Comparison of ENCODE assay signal across 13 cellular contexts in the genomic region with DNA sequence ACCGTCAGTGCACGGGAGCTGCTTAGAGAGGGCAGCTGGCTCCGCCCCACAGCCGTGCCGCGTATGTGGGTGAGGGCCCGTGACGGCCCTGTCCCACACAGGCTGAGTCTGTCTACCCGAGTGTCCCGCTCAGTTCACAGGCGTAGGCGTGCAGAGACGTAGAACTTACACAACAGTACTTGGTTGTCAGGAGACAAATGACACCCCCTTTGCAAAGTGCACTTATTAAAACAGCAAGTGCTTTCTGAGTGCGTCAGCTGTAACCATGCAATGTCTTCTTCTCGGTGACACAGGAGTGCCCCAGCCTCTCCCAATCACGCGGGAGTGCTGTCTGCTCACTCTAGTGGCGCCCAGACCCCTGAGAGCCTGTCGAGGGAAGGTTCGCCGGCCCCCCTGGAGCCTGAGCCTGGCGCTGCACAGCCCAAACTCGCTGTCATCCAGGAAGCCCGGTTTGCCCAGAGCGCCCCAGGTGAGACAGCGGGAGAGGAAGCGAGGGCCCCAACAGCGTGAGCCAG.
DNase-seq lines count a peak whose midpoint lies in the region; TF ChIP-seq lines count a peak whose summit lies in the region.
"Had no signal": no experiment of that assay in that cellular context is flagged by ENCODE, and none has a peak within 500 bp of the region (broad histone marks: within the 10 kb centered on the region; RNA-seq: fewer than 3 reads in every experiment).

No MANE protein-coding gene starts in this region.

- H3K79me2 ChIP-seq in trophoblast cell (ENCODE audit: control insufficient read depth, insufficient read depth, low read length, poor library complexity), result no peaks in the 10 kb centered on the region

- no peak overlapping the region for H3K14ac ChIP-seq in trophoblast cell (ENCODE audit: low read length)

- H3K4me3 ChIP-seq in trophoblast cell (ENCODE audit: low read depth, low read length), result peak overlapping the region; percentile 30
- H3K4me3 ChIP-seq: A549, smooth muscle cell, uterus had no signal

- H3K79me1 ChIP-seq in trophoblast cell (ENCODE audit: low read length), result no peaks in the 10 kb centered on the region

- no peak overlapping the region for H4K91ac ChIP-seq in trophoblast cell (ENCODE audit: low read depth, low read length)

- DNase-seq in activated CD4-positive, alpha-beta T cell treated with anti-CD3 and anti-CD28 coated beads for 4 hours, result peak; percentile 29 to 60
- no peak for DNase-seq in activated CD4-positive, alpha-beta T cell treated with anti-CD3 and anti-CD28 coated beads for 1 hour
- DNase-seq in T-helper 22 cell (ENCODE audit: low read depth), result peak; percentile 13
- peak; percentile 87 for DNase-seq in chondrocyte (ENCODE audit: low spot score)
- DNase-seq in trophoblast cell, result no peak
- no peak for DNase-seq in immature natural killer cell
- DNase-seq in dermis blood vessel endothelial cell, result no peak
- DNase-seq in H4 (ENCODE audit: low spot score), result no peak
- DNase-seq: kidney glomerular epithelial cell, uterus had no signal

- no peak overlapping the region for H2BK120ac ChIP-seq in trophoblast cell (ENCODE audit: insufficient read depth, low read length, poor library complexity)

- H3K27ac Mint-ChIP-seq in chondrocyte (ENCODE audit: unreplicated experiment), result no peak overlapping the region
- no peak overlapping the region for H3K27ac Mint-ChIP-seq in immature natural killer cell

- H3K4me3 Mint-ChIP-seq in chondrocyte (ENCODE audit: unreplicated experiment) (no peak overlapping the region), immature natural killer cell (no peak overlapping the region)
- H3K4me3 Mint-ChIP-seq: nephron had no signal

- no peak overlapping the region for H4K8ac ChIP-seq in trophoblast cell (ENCODE audit: low read depth, low read length)

- H2AFZ ChIP-seq in trophoblast cell (ENCODE audit: insufficient read depth, low read length, poor library complexity), result no peak overlapping the region

- H3K18ac ChIP-seq in trophoblast cell (ENCODE audit: low read length), result no peak overlapping the region

- H3K36me3 Mint-ChIP-seq in chondrocyte (ENCODE audit: low read depth) (peaks cover 21% of the 10 kb centered on the region), immature natural killer cell (peaks cover 7 to 16% (median 7%) of the 10 kb centered on the region in 3 donors)

- no CpG with 5 or more reads among the region's 28 CpGs for WGBS in trophoblast cell (ENCODE audit: extremely low coverage, insufficient coverage, insufficient read length)

- no peak overlapping the region for H3K4ac ChIP-seq in trophoblast cell (ENCODE audit: low read depth, low read length)

- no peak overlapping the region for H4K12ac ChIP-seq in trophoblast cell (ENCODE audit: low read depth, low read length)

- no peak overlapping the region for H3K23ac ChIP-seq in trophoblast cell (ENCODE audit: low read length)

- H3K27me3 Mint-ChIP-seq in chondrocyte (ENCODE audit: low read depth) (no peaks in the 10 kb centered on the region), immature natural killer cell (ENCODE audit: low read depth in 3 of 3) (peaks cover 0 to 3% (median 0%) of the 10 kb centered on the region in 3 donors)

- H3K4me1 Mint-ChIP-seq in chondrocyte (ENCODE audit: low read depth) (peaks cover 4% of the 10 kb centered on the region), immature natural killer cell (peaks cover 0 to 4% of the 10 kb centered on the region in 2 donors)

- H3K27ac ChIP-seq in trophoblast cell (ENCODE audit: low read depth, low read length), result no peak overlapping the region
- H3K27ac ChIP-seq: A549, uterus had no signal

- no peak for TF ChIP-seq CTCF in chondrocyte (IDR thresholded peaks at IDR 0.05)

- no peak overlapping the region for H2AK5ac ChIP-seq in trophoblast cell (ENCODE audit: low read length)

- H3K9me3 Mint-ChIP-seq in chondrocyte (ENCODE audit: low read depth) (no peaks in the 10 kb centered on the region), immature natural killer cell (no peaks in the 10 kb centered on the region)
- H3K9me3 Mint-ChIP-seq: nephron had no signal

- peaks cover 0 to 3% of the 10 kb centered on the region in 2 experiments for H3K4me1 ChIP-seq in trophoblast cell (ENCODE audit: control insufficient read depth in 1 of 2, insufficient read depth in 2 of 2, low read length in 2 of 2)
- H3K4me1 ChIP-seq: uterus had no signal

- H3K9ac ChIP-seq in trophoblast cell (ENCODE audit: low read length), result peak overlapping the region; percentile 7

- H3K4me2 ChIP-seq in trophoblast cell (ENCODE audit: low read length), result no peak overlapping the region
- H3K4me2 ChIP-seq: A549, smooth muscle cell had no signal

- peaks cover 46% of the 10 kb centered on the region in 2 experiments for H3K36me3 ChIP-seq in trophoblast cell (ENCODE audit: control insufficient read depth in 1 of 2, insufficient read depth in 2 of 2, low read length in 2 of 2)
- H3K36me3 ChIP-seq: uterus had no signal

- H2BK5ac ChIP-seq in trophoblast cell (ENCODE audit: low read depth, low read length, poor library complexity), result no peak overlapping the region

- no peaks in the 10 kb centered on the region for H3K27me3 ChIP-seq in trophoblast cell (ENCODE audit: insufficient read depth, low read length)
- H3K27me3 ChIP-seq: uterus had no signal

- peaks cover 6% of the 10 kb centered on the region for H3K9me3 ChIP-seq in trophoblast cell (ENCODE audit: insufficient read depth, low read depth, low read length)
- H3K9me3 ChIP-seq: A549, uterus had no signal

- H2BK12ac ChIP-seq in trophoblast cell (ENCODE audit: low read length), result no peak overlapping the region

Comparison
In these comparisons a context has a peak if more than half of its experiments do, and no peak if none do; other contexts are left out.
1. DNase-seq: peak in activated CD4-positive, alpha-beta T cell treated with anti-CD3 and anti-CD28 coated beads for 4 hours (2 of 2), T-helper 22 cell (single experiment) and chondrocyte (single experiment); none in activated CD4-positive, alpha-beta T cell treated with anti-CD3 and anti-CD28 coated beads for 1 hour (single experiment), trophoblast cell (0 of 2), immature natural killer cell (0 of 3), dermis blood vessel endothelial cell (single experiment) and H4 (single experiment).